In the genomic region with DNA sequence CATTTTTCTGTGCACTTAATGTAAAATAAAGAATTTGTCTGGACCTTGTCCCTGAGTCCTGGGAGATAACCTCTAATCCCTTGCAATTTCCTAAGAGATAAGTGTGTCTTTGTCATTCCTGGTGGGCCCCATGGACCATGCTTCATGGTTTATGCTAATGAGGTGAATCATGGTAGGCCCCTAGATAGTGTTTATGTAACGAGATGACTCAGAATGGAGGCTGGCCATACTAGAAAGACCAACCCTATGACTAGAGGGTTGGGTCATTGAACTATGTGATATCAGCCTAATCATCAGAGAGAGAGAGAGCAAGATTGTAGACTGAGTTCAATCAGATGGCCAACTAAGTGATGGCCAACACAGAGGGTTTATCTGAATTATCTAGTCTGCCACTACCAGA, we compare ENCODE assay signal across 22 cellular contexts.
A peak's percentile ranks its signal among the peaks of the same experiment; 100 is the strongest.
DNase-seq lines count a peak whose midpoint lies in the region; ATAC-seq and TF ChIP-seq lines count a peak whose summit lies in the region.
"Had no signal": no experiment of that assay in that cellular context is flagged by ENCODE, and none has a peak within 500 bp of the region (broad histone marks: within the 10 kb centered on the region; RNA-seq: fewer than 3 reads in every experiment).

No MANE protein-coding gene starts in this region.

- H3K4me3 ChIP-seq in choroid plexus epithelial cell (ENCODE audit: low read depth, low read length) (no peak overlapping the region), mesodermal cell (ENCODE audit: extremely low read depth, insufficient read depth, low read length, poor library complexity, severe bottlenecking) (no peak overlapping the region)
- H3K4me3 ChIP-seq: coronary artery, left lung, mucosa of descending colon, suprapubic skin had no signal

- DNase-seq in EL, result peak; percentile 50
- peak; percentile 63 for DNase-seq in NCI-H226
- peak; percentile 27 for DNase-seq in choroid plexus epithelial cell (ENCODE audit: low read depth)
- DNase-seq in effector CD8-positive, alpha-beta T cell (lab: John Stamatoyannopoulos, UW), result no peak
- DNase-seq: activated B cell treated with CpG ODN at 0.5 μM for 24 hours; activated CD8-positive, alpha-beta T cell treated with anti-CD3 and anti-CD28 coated beads for 36 hours; activated naive CD4-positive, alpha-beta T cell treated with anti-CD3 and anti-CD28 coated beads for 36 hours; activated T-cell treated with anti-CD3 and anti-CD28 coated beads, Interleukin-2, amount 50 U/mL, for 24 hours; aorta; CD4-positive, alpha-beta T cell; DMS79 treated with DMSO at 0.1 percent for 48 hours; left lung; mucosa of descending colon; NCI-H1436; NCI-H82; PC-3 had no signal

- H3K9me3 ChIP-seq in mesodermal cell (ENCODE audit: control insufficient read depth, low read length), result no peaks in the 10 kb centered on the region
- H3K9me3 ChIP-seq: mucosa of descending colon, suprapubic skin had no signal

- TF ChIP-seq CTCF in choroid plexus epithelial cell (conservative IDR thresholded peaks at IDR 0.05; ENCODE audit: low read depth, low read length), result no peak

- ATAC-seq in HG03571 (IDR thresholded peaks at IDR 0.05; ENCODE audit: unreplicated experiment), result no peak
- ATAC-seq in HG02588 (IDR thresholded peaks at IDR 0.05; ENCODE audit: unreplicated experiment), result no peak
- no peak for ATAC-seq in HG03521 (IDR thresholded peaks at IDR 0.05; ENCODE audit: unreplicated experiment)
- ATAC-seq: activated CD8-positive, alpha-beta T cell treated with anti-CD3 and anti-CD28 coated beads for 36 hours; left lung; mucosa of descending colon; PC-3 had no signal

- peak overlapping the region; percentile 45 for H3K27ac ChIP-seq in mesodermal cell (ENCODE audit: low read depth, low read length, severe bottlenecking)
- H3K27ac ChIP-seq: coronary artery, left lung, suprapubic skin had no signal

- H3K36me3 ChIP-seq in mesodermal cell (ENCODE audit: control insufficient read depth, insufficient read depth, low read length), result no peaks in the 10 kb centered on the region
- H3K36me3 ChIP-seq: left lung, suprapubic skin had no signal

- WGBS in mesodermal cell (ENCODE audit: insufficient coverage in 2 of 2), 2 experiments, result no CpG with 5 or more reads among the region's 1 CpG

- no peaks in the 10 kb centered on the region for H3K4me1 ChIP-seq in mesodermal cell (ENCODE audit: control insufficient read depth, insufficient read depth, low read length, poor library complexity, severe bottlenecking)
- H3K4me1 ChIP-seq: left lung, suprapubic skin had no signal
